In the genomic region with DNA sequence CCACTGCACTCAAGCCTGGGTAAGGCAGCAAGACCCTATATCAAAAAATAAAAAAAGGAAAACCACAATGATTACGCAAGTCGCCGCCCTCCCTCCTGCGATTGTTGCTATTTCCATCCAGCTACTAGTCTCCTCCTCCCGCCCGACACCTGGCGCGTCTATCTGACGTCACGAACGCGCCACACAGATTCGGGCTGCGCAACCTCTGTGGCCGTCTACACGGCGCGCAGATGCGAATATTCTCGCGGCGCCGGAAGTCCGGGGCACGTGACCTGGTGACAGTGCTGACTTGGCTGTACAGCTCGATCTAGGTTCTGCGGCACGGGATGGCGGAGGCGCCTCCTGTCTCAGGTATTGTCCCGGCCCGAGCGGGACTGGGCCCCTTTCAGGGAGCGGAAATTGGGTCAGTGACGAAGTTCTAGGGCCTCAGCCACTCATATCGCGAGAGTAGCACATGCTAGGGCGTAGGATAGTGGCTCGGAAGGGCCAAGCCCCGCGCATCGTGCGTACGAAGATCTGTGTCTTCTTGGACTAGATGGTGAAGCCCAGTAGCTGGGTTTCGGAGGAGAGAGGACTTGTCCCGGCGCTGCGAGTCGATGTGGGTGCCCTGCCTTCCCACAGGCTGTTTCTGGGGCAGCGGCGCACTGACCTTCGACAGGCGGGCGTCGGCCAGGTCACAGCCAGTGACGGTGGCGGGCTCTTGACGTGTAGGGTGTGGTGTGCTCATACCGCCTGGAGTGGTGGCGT, we compare ENCODE assay signal across 1 cellular context.
TF ChIP-seq lines count a peak whose summit lies in the region.

A gene (plus strand): TSS at position 270 of the 747 bp plus-strand sequence. CDS start 57 bp downstream, at position 327.

TF ChIP-seq in H1, 55 proteins besides CTCF, POLR2A, EP300 and RAD21 (continued from another document):
- TF ChIP-seq JUND (IDR thresholded peaks at IDR 0.05; ENCODE audit: low read length) = peak; percentile 20; the same call in 1 of the 2 replicates
